Comparison of ENCODE assay signal across 9 cellular contexts in the genomic region with DNA sequence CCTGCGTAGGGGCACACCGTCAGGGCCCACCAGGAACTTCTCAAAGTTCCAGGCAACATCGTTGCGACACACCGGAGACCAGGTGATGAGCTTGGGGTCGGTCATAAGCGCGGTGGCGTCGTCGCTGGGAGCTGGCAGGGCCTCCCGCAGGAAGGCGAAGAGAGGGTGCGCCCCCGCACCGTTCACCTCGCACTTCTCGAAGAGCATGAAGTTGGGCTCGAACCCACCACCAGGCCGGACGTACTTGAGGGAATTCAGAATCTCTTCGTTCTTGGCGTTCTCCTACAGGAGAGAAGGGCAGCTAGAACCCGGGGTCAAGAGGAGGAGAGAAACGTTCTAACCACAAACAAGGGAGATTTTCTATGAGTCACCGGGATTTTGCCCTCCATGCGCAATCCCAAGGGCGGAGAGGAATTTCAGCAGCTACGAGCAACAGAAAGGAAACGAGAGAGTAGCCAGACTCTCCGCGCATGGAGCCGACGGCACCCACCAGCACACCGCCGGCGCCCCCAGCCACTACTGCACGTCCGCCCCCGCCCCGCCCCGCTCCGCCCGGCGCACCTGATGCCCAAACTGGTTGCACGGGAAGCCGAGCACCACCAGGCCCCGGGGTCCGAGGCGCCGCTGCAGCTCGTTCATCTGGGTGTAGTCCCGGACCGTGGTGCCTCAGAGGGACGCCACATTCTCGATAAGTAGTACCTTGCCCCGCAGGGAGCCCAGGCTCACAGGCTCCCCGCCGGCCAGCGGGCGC. TPM values are rescaled to one million over a fixed set of nuclear protein-coding genes. Genes with fewer than 3 reads are reported as not detected.
A peak's percentile ranks its signal among the peaks of the same experiment; 100 is the strongest.
DNase-seq lines count a peak whose midpoint lies in the region; ATAC-seq, FAIRE-seq and TF ChIP-seq lines count a peak whose summit lies in the region.
"Had no signal": no experiment of that assay in that cellular context is flagged by ENCODE, and none has a peak within 500 bp of the region (broad histone marks: within the 10 kb centered on the region; RNA-seq: fewer than 3 reads in every experiment).

No MANE protein-coding gene starts in this region.

- peak overlapping the region; percentile 94 for H3K27ac ChIP-seq in BLaER1
- H3K27ac ChIP-seq in endothelial cell of umbilical vein (ENCODE audit: insufficient read depth, low read depth, low read length): peak overlapping the region; percentile 60
- H3K27ac ChIP-seq in mucosa of rectum (ENCODE audit: low read depth in 2 of 2, low read length in 2 of 2): peak overlapping the region; percentile 86 to 91
- peak overlapping the region; percentile 88 to 98 (median 89) for H3K27ac ChIP-seq in stomach
- H3K27ac ChIP-seq: KMS-11 had no signal

- TF ChIP-seq EP300 in stomach (IDR thresholded peaks at IDR 0.05): no peak

- H2AFZ ChIP-seq in endothelial cell of umbilical vein (ENCODE audit: low read depth, low read length): no peak overlapping the region

- DNase-seq in M059J (ENCODE audit: low read depth): peak; percentile 85
- peak; percentile 30 for DNase-seq in activated T-cell treated with anti-CD3 and anti-CD28 coated beads for 1 hour (ENCODE audit: low read depth)
- peak; percentile 82 for DNase-seq in endothelial cell of umbilical vein (ENCODE audit: low read depth, low spot score)
- peak; percentile 49 for DNase-seq in stomach
- DNase-seq in 8988T: no peak

- H3K4me3 ChIP-seq in BLaER1: peak overlapping the region; percentile 88
- H3K4me3 ChIP-seq in endothelial cell of umbilical vein (replicated peaks in 1 of 3; ENCODE audit: insufficient read depth in 1 of 3, low read depth in 1 of 3, low read length in 3 of 3): peak overlapping the region; percentile 25 to 76 (median 71)
- peak overlapping the region; percentile 65 to 92 for H3K4me3 ChIP-seq in mucosa of rectum (ENCODE audit: low read length in 2 of 2)
- peak overlapping the region; percentile 66 to 81 (median 73) for H3K4me3 ChIP-seq in stomach

- peak; percentile 15 for ATAC-seq in GM21447 (IDR thresholded peaks at IDR 0.05; ENCODE audit: unreplicated experiment)

- H3K9me3 ChIP-seq in BLaER1: no peaks in the 10 kb centered on the region
- H3K9me3 ChIP-seq in endothelial cell of umbilical vein (replicated peaks; ENCODE audit: control insufficient read depth, insufficient read depth, low read length): no peaks in the 10 kb centered on the region
- no peaks in the 10 kb centered on the region for H3K9me3 ChIP-seq in mucosa of rectum (ENCODE audit: control insufficient read depth in 2 of 2, low read length in 2 of 2)
- no peaks in the 10 kb centered on the region for H3K9me3 ChIP-seq in stomach

- H4K20me1 ChIP-seq in BLaER1: peaks cover 30% of the 10 kb centered on the region
- no peaks in the 10 kb centered on the region for H4K20me1 ChIP-seq in endothelial cell of umbilical vein (replicated peaks; ENCODE audit: control insufficient read depth, extremely low read depth, insufficient read depth, low read length)

- TF ChIP-seq POLR2A in endothelial cell of umbilical vein (IDR thresholded peaks at IDR 0.05; ENCODE audit: low read depth, low read length) (no peak), stomach (IDR thresholded peaks at IDR 0.05) (no peak)

- CTCF ChIA-PET in endothelial cell of umbilical vein (lab: Charles Lee): interaction anchor here (0.7 to 8.2 kb wide), 4 partner anchors 13 to 91 kb away, joined by 3 to 68 read pairs (median 4); partner anchors contain the start of genes RHOA and USP4

- WGBS in stomach, 5 donors: 1 to 4% (median 2%) methylated on average over 31 to 61 of the region's 61 CpGs

- POLR2A ChIA-PET in endothelial cell of umbilical vein (lab: Charles Lee): interaction anchor here (0.5 to 3.7 kb wide), 6 partner anchors 13 to 91 kb away, joined by 3 to 39 read pairs (median 4); partner anchors contain the start of genes RHOA and USP4

- intact Hi-C loops in endothelial cell of umbilical vein (cut with micrococcal nuclease) (loop anchor here (1.0 kb wide), 3 partner anchors 12 to 55 kb away; partner anchors contain the start of genes TCTA and USP4), stomach (cut with DNase I; ENCODE audit: low total_unique reads) (loop anchor here (10.0 kb wide), 1 partner anchor 87 kb away; no protein-coding TSS in a partner anchor)

- no peak for TF ChIP-seq CTCF in endothelial cell of umbilical vein (IDR thresholded peaks at IDR 0.05; ENCODE audit: extremely low read depth in 1 of 2, insufficient read depth in 1 of 2, low read depth in 1 of 2, low read length in 2 of 2)
- TF ChIP-seq CTCF in stomach (IDR thresholded peaks at IDR 0.05): no peak

- no peaks in the 10 kb centered on the region for H3K27me3 ChIP-seq in BLaER1
- H3K27me3 ChIP-seq in endothelial cell of umbilical vein (ENCODE audit: control insufficient read depth in 2 of 2, insufficient read depth in 2 of 2, low read length in 2 of 2): no peaks in the 10 kb centered on the region
- H3K27me3 ChIP-seq in mucosa of rectum (ENCODE audit: control insufficient read depth in 2 of 2, insufficient read depth in 2 of 2, low read length in 2 of 2): no peaks in the 10 kb centered on the region
- no peaks in the 10 kb centered on the region for H3K27me3 ChIP-seq in stomach

- FAIRE-seq in endothelial cell of umbilical vein (lab: Jason Lieb, UNC): peak; percentile 66

- peaks cover 52% of the 10 kb centered on the region for H3K4me1 ChIP-seq in BLaER1
- peaks cover 32% of the 10 kb centered on the region for H3K4me1 ChIP-seq in endothelial cell of umbilical vein (ENCODE audit: control insufficient read depth, extremely low read depth, insufficient read depth, low read length)
- peaks cover 22 to 23% of the 10 kb centered on the region in 2 donors for H3K4me1 ChIP-seq in mucosa of rectum (ENCODE audit: control insufficient read depth in 2 of 2, insufficient read depth in 2 of 2, low read length in 2 of 2)
- peaks cover 20 to 44% (median 42%) of the 10 kb centered on the region in 4 donors for H3K4me1 ChIP-seq in stomach

- H3K9me1 ChIP-seq in endothelial cell of umbilical vein (replicated peaks; ENCODE audit: control insufficient read depth, extremely low read depth, insufficient read depth, low read length): no peaks in the 10 kb centered on the region

- H3K4me2 ChIP-seq in BLaER1 (peak overlapping the region; percentile 85), endothelial cell of umbilical vein (ENCODE audit: insufficient read depth, low read length) (peak overlapping the region; percentile 45)
- H3K4me2 ChIP-seq: KMS-11 had no signal

- dilution Hi-C loops in endothelial cell of umbilical vein (cut with MboI; ENCODE audit: extremely low pct_ligation_motif_present, low sequenced_read_pairs): no loop called here

- H3K9ac ChIP-seq in BLaER1 (peak overlapping the region; percentile 96), endothelial cell of umbilical vein (replicated peaks; ENCODE audit: extremely low read depth, insufficient read depth, low read length) (peak overlapping the region; percentile 81), mucosa of rectum (ENCODE audit: low read depth in 1 of 2, low read length in 2 of 2) (peak overlapping the region; percentile 80 to 84)
- H3K9ac ChIP-seq: KMS-11 had no signal

- peaks cover 22% of the 10 kb centered on the region for H3K79me2 ChIP-seq in endothelial cell of umbilical vein (ENCODE audit: control insufficient read depth, insufficient read depth, low read length)

- H3K36me3 ChIP-seq in BLaER1: peaks cover 65% of the 10 kb centered on the region
- H3K36me3 ChIP-seq in endothelial cell of umbilical vein (ENCODE audit: control insufficient read depth in 2 of 2, extremely low read depth in 1 of 2, insufficient read depth in 2 of 2, low read length in 2 of 2): peaks cover 13% of the 10 kb centered on the region in 2 experiments
- H3K36me3 ChIP-seq in mucosa of rectum (ENCODE audit: control insufficient read depth in 2 of 2, insufficient read depth in 2 of 2, low read length in 2 of 2): peaks cover 24 to 26% of the 10 kb centered on the region in 2 donors
- peaks cover 30 to 54% (median 52%) of the 10 kb centered on the region in 4 donors for H3K36me3 ChIP-seq in stomach

- BruUV-seq in endothelial cell of umbilical vein (replicated peaks; lab: Mats Ljungman, UMichigan): TSS peak; percentile 59

RNA-seq across cellular contexts. Expression of gene GPX1, which starts 0.5 kb away (rescaled TPM):
- 169 and 207 TPM in 2 replicates for total RNA-seq in M059J (2014; rRNA removed; shearing (Covaris generic))
- total RNA-seq in endothelial cell of umbilical vein (427 and 461 TPM in 2 replicates), stomach (100 to 1,000 TPM in 3 of 5 donors, 10 to 100 TPM in 2; 58.4 to 350 (median 155) TPM)
- polyA plus RNA-seq in endothelial cell of umbilical vein (1,348 and 1,830 TPM in 2 replicates), stomach (100 to 1,000 TPM; 344 to 452 (median 355) TPM)
- polyA plus RNA-seq in endothelial cell of umbilical vein (2011; cell fraction: cytosol; rRNA removed): 698 and 894 TPM in 2 replicates
- 215 and 276 TPM in 2 replicates for polyA plus RNA-seq in endothelial cell of umbilical vein (2011; cell fraction: nucleus; rRNA removed)
- polyA plus RNA-seq in endothelial cell of umbilical vein (2012): 423 and 506 TPM in 2 replicates
- polyA minus RNA-seq in endothelial cell of umbilical vein: 213 and 248 TPM in 2 replicates
- polyA minus RNA-seq in endothelial cell of umbilical vein (2011; cell fraction: cytosol; rRNA and poly(A)+ RNA removed): 212 TPM
- 57.6 and 113 TPM in 2 replicates for polyA minus RNA-seq in endothelial cell of umbilical vein (2011; cell fraction: nucleus; rRNA and poly(A)+ RNA removed)

RNA-seq across cellular contexts. Expression of gene USP4, which starts 17.8 kb away (rescaled TPM):
- 11.1 and 13.9 TPM in 2 replicates for total RNA-seq in M059J (2014; rRNA removed; shearing (Covaris generic))
- total RNA-seq in endothelial cell of umbilical vein: 61.3 and 63.0 TPM in 2 replicates
- polyA plus RNA-seq in endothelial cell of umbilical vein: 33.9 and 39.1 TPM in 2 replicates
- 35.8 and 36.2 TPM in 2 replicates for polyA plus RNA-seq in endothelial cell of umbilical vein (2011; cell fraction: cytosol; rRNA removed)
- polyA plus RNA-seq in endothelial cell of umbilical vein (2011; cell fraction: nucleus; rRNA removed): 83.0 and 89.3 TPM in 2 replicates
- polyA plus RNA-seq in endothelial cell of umbilical vein (2012): 43.2 and 49.3 TPM in 2 replicates
- polyA minus RNA-seq in endothelial cell of umbilical vein: 101 and 123 TPM in 2 replicates
- polyA minus RNA-seq in endothelial cell of umbilical vein (2011; cell fraction: cytosol; rRNA and poly(A)+ RNA removed): 15.2 TPM
- 56.9 and 75.2 TPM in 2 replicates for polyA minus RNA-seq in endothelial cell of umbilical vein (2011; cell fraction: nucleus; rRNA and poly(A)+ RNA removed)
- 100 to 1,000 TPM in 2 of 5 donors, 10 to 100 TPM in 3; 21.9 to 123 (median 29.9) TPM for total RNA-seq in stomach
- polyA plus RNA-seq in stomach: 10 to 100 TPM; 22.7 to 25.8 (median 22.9) TPM

RNA-seq across cellular contexts. Expression of gene RHOA, which starts 54.1 kb away (rescaled TPM):
- 398 and 500 TPM in 2 replicates for total RNA-seq in M059J (2014; rRNA removed; shearing (Covaris generic))
- total RNA-seq in endothelial cell of umbilical vein (571 and 580 TPM in 2 replicates), stomach (100 to 1,000 TPM; 107 to 380 (median 374) TPM)
- polyA plus RNA-seq in endothelial cell of umbilical vein (312 and 450 TPM in 2 replicates), stomach (100 to 1,000 TPM; 218 to 461 (median 340) TPM)
- polyA plus RNA-seq in endothelial cell of umbilical vein (2011; cell fraction: cytosol; rRNA removed): 473 and 475 TPM in 2 replicates
- 203 and 216 TPM in 2 replicates for polyA plus RNA-seq in endothelial cell of umbilical vein (2011; cell fraction: nucleus; rRNA removed)
- polyA plus RNA-seq in endothelial cell of umbilical vein (2012): 543 and 693 TPM in 2 replicates
- 565 and 590 TPM in 2 replicates for polyA minus RNA-seq in endothelial cell of umbilical vein
- 326 TPM for polyA minus RNA-seq in endothelial cell of umbilical vein (2011; cell fraction: cytosol; rRNA and poly(A)+ RNA removed)
- polyA minus RNA-seq in endothelial cell of umbilical vein (2011; cell fraction: nucleus; rRNA and poly(A)+ RNA removed): 104 and 106 TPM in 2 replicates

RNA-seq across cellular contexts. Expression of gene TCTA, which starts 54.6 kb away (rescaled TPM):
- total RNA-seq in M059J (2014; rRNA removed; shearing (Covaris generic)): 22.4 and 27.3 TPM in 2 replicates
- total RNA-seq in endothelial cell of umbilical vein (18.6 and 21.9 TPM in 2 replicates), stomach (10 to 100 TPM in 4 of 5 donors, not detected in 1; 10.3 to 39.8 (median 18.4) TPM)
- polyA plus RNA-seq in endothelial cell of umbilical vein (31.3 and 32.3 TPM in 2 replicates), stomach (10 to 100 TPM; 18.3 to 31.2 (median 22.1) TPM)
- polyA plus RNA-seq in endothelial cell of umbilical vein (2011; cell fraction: cytosol; rRNA removed): 32.8 and 35.2 TPM in 2 replicates
- 10.4 and 11.6 TPM in 2 replicates for polyA plus RNA-seq in endothelial cell of umbilical vein (2011; cell fraction: nucleus; rRNA removed)
- polyA plus RNA-seq in endothelial cell of umbilical vein (2012): 17.8 and 19.4 TPM in 2 replicates
- polyA minus RNA-seq in endothelial cell of umbilical vein: 25.5 and 31.8 TPM in 2 replicates
- polyA minus RNA-seq in endothelial cell of umbilical vein (2011; cell fraction: cytosol; rRNA and poly(A)+ RNA removed): 20.3 TPM
- 11.0 and 11.2 TPM in 2 replicates for polyA minus RNA-seq in endothelial cell of umbilical vein (2011; cell fraction: nucleus; rRNA and poly(A)+ RNA removed)
